In genomic region chr6:130602151-130602770, GRCh38 we compare ENCODE assay signal across 1 cellular context.
TF ChIP-seq lines count a peak whose summit lies in the region.

No MANE protein-coding gene starts in this region.

TF ChIP-seq in SK-N-SH, 30 proteins besides CTCF, POLR2A, EP300 and RAD21 (continued from another document):
- TF ChIP-seq REST (IDR thresholded peaks at IDR 0.05; ENCODE audit: low read depth, low read length) (peak; percentile 64; the same call in 1 of the 2 replicates), SIN3A (IDR thresholded peaks at IDR 0.05; ENCODE audit: borderline replicate concordance, low read depth, low read length) (peak; percentile 85), TEAD4 (IDR thresholded peaks at IDR 0.05; ENCODE audit: borderline replicate concordance, insufficient read depth) (peak; percentile 99), MAX (IDR thresholded peaks at IDR 0.05; ENCODE audit: low read depth) (peak; percentile 68), NRF1 (IDR thresholded peaks at IDR 0.05; ENCODE audit: low read depth, low read length) (no peak), TAF1 (IDR thresholded peaks at IDR 0.05; ENCODE audit: borderline replicate concordance, low read depth, low read length) (peak; percentile 32; the same call in 1 of the 2 replicates)
